ENCODE assay signal across 10 cellular contexts in genomic region chr9:131099845-131100244, GRCh38. TPM values are rescaled to one million over a fixed set of nuclear protein-coding genes. Genes with fewer than 3 reads are reported as not detected.
DNase-seq lines count a peak whose midpoint lies in the region; ATAC-seq and TF ChIP-seq lines count a peak whose summit lies in the region.
"Not testable (repeated sequence)": the region's sequence is repeated elsewhere in the genome, so short reads cannot be mapped to it uniquely, and the experiment has no call there.
"Had no signal": no experiment of that assay in that cellular context is flagged by ENCODE, and none has a peak within 500 bp of the region (broad histone marks: within the 10 kb centered on the region; RNA-seq: fewer than 3 reads in every experiment).

No MANE protein-coding gene starts in this region.

- DNase-seq in MM.1S; chondrocyte (ENCODE audit: low spot score); cardiac muscle cell (ENCODE audit: low read depth in 1 of 2, low spot score in 1 of 2); neural crest cell (ENCODE audit: low read depth, low spot score); thoracic aorta (ENCODE audit: low spot score): not testable (repeated sequence)

- not testable (repeated sequence) for H3K36me3 ChIP-seq in BLaER1; HEK293 (ENCODE audit: control insufficient read depth in 2 of 2, insufficient read depth in 1 of 2, low read length in 2 of 2); MM.1S (replicated peaks; ENCODE audit: insufficient read depth, low read length); cardiac muscle cell; thoracic aorta

- not testable (repeated sequence) for H3F3A ChIP-seq in MM.1S (ENCODE audit: insufficient read depth, low read length)

- H3K4me1 Mint-ChIP-seq in chondrocyte (ENCODE audit: low read depth) (peaks cover 47% of the 10 kb centered on the region), neural crest cell (peaks cover 31% of the 10 kb centered on the region)

- H3K9ac ChIP-seq in BLaER1 = peak overlapping the region; percentile 48; the same call in 1 of the 2 replicates
- H3K9ac ChIP-seq in MM.1S (ENCODE audit: low read length) = not testable (repeated sequence)

- H3K79me2 ChIP-seq in MM.1S (ENCODE audit: low read length) = not testable (repeated sequence)

- ATAC-seq in thoracic aorta (ENCODE audit: insufficient number of reproducible peaks, low FRiP score, low read depth) = not testable (repeated sequence)

- H3K27ac ChIP-seq in BLaER1 = peak overlapping the region; percentile 61; the same call in 1 of the 2 replicates
- not testable (repeated sequence) for H3K27ac ChIP-seq in HEK293 (ENCODE audit: extremely low read depth, low read depth, low read length); MM.1S (ENCODE audit: low read length)
- H3K27ac ChIP-seq in cardiac muscle cell = peak overlapping the region; percentile 54
- H3K27ac ChIP-seq in layer of hippocampus (ENCODE audit: low read depth, low read length) = peak overlapping the region; percentile 52
- peak overlapping the region; percentile 49 to 54 for H3K27ac ChIP-seq in thoracic aorta

- H3K4me1 ChIP-seq in BLaER1 (peaks cover 87% of the 10 kb centered on the region), thoracic aorta (ENCODE audit: control insufficient read depth in 1 of 2, low read depth in 2 of 2) (peaks cover 2 to 40% of the 10 kb centered on the region in 2 donors)
- H3K4me1 ChIP-seq in HEK293 (ENCODE audit: control insufficient read depth, insufficient read depth, low read length); MM.1S (ENCODE audit: low read length); cardiac muscle cell (ENCODE audit: low read depth): not testable (repeated sequence)

- not testable (repeated sequence) for TF ChIP-seq CTCF in HEK293 (tag by site-specific recombination; IDR thresholded peaks at IDR 0.05); MM.1S (IDR thresholded peaks at IDR 0.05; ENCODE audit: low read length); chondrocyte (IDR thresholded peaks at IDR 0.05); cardiac muscle cell (IDR thresholded peaks at IDR 0.05; ENCODE audit: low read depth, low read length); neural crest cell (conservative IDR thresholded peaks at IDR 0.05); thoracic aorta (IDR thresholded peaks at IDR 0.05)

- H3K9me3 Mint-ChIP-seq in chondrocyte (ENCODE audit: low read depth); neural crest cell: not testable (repeated sequence)

- H3K9me3 ChIP-seq in BLaER1; HEK293 (ENCODE audit: control insufficient read depth, insufficient read depth, low read depth, low read length); MM.1S (replicated peaks; ENCODE audit: insufficient read depth, low read length); cardiac muscle cell (ENCODE audit: low read depth); thoracic aorta: not testable (repeated sequence)

- not testable (repeated sequence) for H3K36me3 Mint-ChIP-seq in chondrocyte (ENCODE audit: low read depth); neural crest cell (ENCODE audit: low read depth)

- POLR2A ChIA-PET in HEK293 (lab: Yijun Ruan, JAX) = interaction anchor here (1.3 to 5.4 kb wide), 2 partner anchors 13 to 25 kb away, joined by 11 to 61 read pairs; partner anchors contain the start of gene NUP214

- CTCF ChIA-PET in HEK293 (lab: Yijun Ruan, JAX) = interaction anchor here (0.6 to 3.3 kb wide), 8 partner anchors 9 to 384 kb away, joined by 3 to 12 read pairs (median 3); no protein-coding TSS in a partner anchor

- H3K27me3 Mint-ChIP-seq in chondrocyte (ENCODE audit: low read depth); neural crest cell (ENCODE audit: low read depth): not testable (repeated sequence)

- H3K4me3 ChIP-seq in BLaER1 (peak overlapping the region; percentile 23; the same call in 1 of the 2 replicates), thoracic aorta (peak overlapping the region; percentile 40)
- H3K4me3 ChIP-seq in HEK293 (ENCODE audit: low read depth, low read length); MM.1S (ENCODE audit: low read length); cardiac muscle cell: not testable (repeated sequence)

- not testable (repeated sequence) for H4K20me1 ChIP-seq in BLaER1; MM.1S (ENCODE audit: insufficient read depth, low read length)

- H3K4me3 Mint-ChIP-seq in chondrocyte (ENCODE audit: unreplicated experiment) = not testable (repeated sequence)
- peak overlapping the region; percentile 69 for H3K4me3 Mint-ChIP-seq in neural crest cell

- H2AFZ ChIP-seq in MM.1S (ENCODE audit: low read length) = peak overlapping the region; percentile 78

- H3K27ac Mint-ChIP-seq in chondrocyte (ENCODE audit: unreplicated experiment) = peak overlapping the region; percentile 91
- H3K27ac Mint-ChIP-seq in neural crest cell (ENCODE audit: unreplicated experiment) = not testable (repeated sequence)

- H3K4me2 ChIP-seq in BLaER1 = peak overlapping the region; percentile 81
- peak overlapping the region; percentile 64; the same call in 1 of the 2 replicates for H3K4me2 ChIP-seq in MM.1S (ENCODE audit: low read depth, low read length)

- peaks cover 33% of the 10 kb centered on the region for H3K27me3 ChIP-seq in BLaER1
- peaks cover 50% of the 10 kb centered on the region for H3K27me3 ChIP-seq in MM.1S (replicated peaks; ENCODE audit: insufficient read depth, low read length)
- not testable (repeated sequence) for H3K27me3 ChIP-seq in cardiac muscle cell; layer of hippocampus (ENCODE audit: control insufficient read depth, insufficient read depth, low read length); thoracic aorta (replicated peaks; ENCODE audit: insufficient read depth)

- not testable (repeated sequence) for H3K9me2 ChIP-seq in MM.1S (replicated peaks; ENCODE audit: insufficient read depth, low read length)

TF ChIP-seq in HEK293, 187 proteins besides CTCF, POLR2A, EP300 and RAD21:
- peak; percentile 57; the same call in 1 of the 2 replicates for TF ChIP-seq ZNF121 (tag by site-specific recombination; IDR thresholded peaks at IDR 0.05)
TF ChIP-seq in HEK293: peak in this region for 1; not testable (repeated sequence) for 186.

RNA-seq across cellular contexts. Expression of gene AIF1L, which starts 3.5 kb away (rescaled TPM):
- 4.1 to 33.1 TPM (median 30.1 TPM) in 3 replicates for total RNA-seq in chondrocyte
- total RNA-seq in cardiac muscle cell = 14.2 and 14.3 TPM in 2 replicates
- 18.8 and 25.9 TPM in 2 replicates for polyA plus RNA-seq in cardiac muscle cell
- total RNA-seq in neural crest cell = 118 and 122 TPM in 2 replicates
- total RNA-seq in thoracic aorta = 10 to 100 TPM; 18.8 to 21.9 TPM
- total RNA-seq: CD8-positive, alpha-beta T cell had no signal
- polyA plus RNA-seq: IgD-negative memory B cell had no signal

RNA-seq across cellular contexts. Expression of gene NUP214, which starts 25.5 kb away (rescaled TPM):
- 32.6 to 48.3 TPM (median 36.0 TPM) in 3 replicates for total RNA-seq in chondrocyte
- total RNA-seq in cardiac muscle cell = 18.7 and 29.0 TPM in 2 replicates
- polyA plus RNA-seq in cardiac muscle cell = 14.7 and 15.9 TPM in 2 replicates
- total RNA-seq in neural crest cell = 72.3 and 77.9 TPM in 2 replicates
- 10 to 100 TPM; 44.3 to 55.0 TPM for total RNA-seq in thoracic aorta
